ENCODE assay signal across 8 cellular contexts in genomic region chr1:155934933-155935590, GRCh38. TPM values are rescaled to one million over a fixed set of nuclear protein-coding genes. Genes with fewer than 3 reads are reported as not detected.
DNase-seq lines count a peak whose midpoint lies in the region; ATAC-seq and TF ChIP-seq lines count a peak whose summit lies in the region.

No MANE protein-coding gene starts in this region.

- H3K4me1 ChIP-seq in BE2C (peaks cover under 1% of the 10 kb centered on the region), Loucy (ENCODE audit: insufficient read depth, low read length, poor library complexity, severe bottlenecking) (peaks cover 28% of the 10 kb centered on the region), body of pancreas (peaks cover 49% of the 10 kb centered on the region)

- no peaks in the 10 kb centered on the region for H3F3A ChIP-seq in Loucy (ENCODE audit: low read depth)

- no peak for TF ChIP-seq CTCF in BE2C (IDR thresholded peaks at IDR 0.05; ENCODE audit: low read depth, low read length)
- TF ChIP-seq CTCF in Loucy (conservative IDR thresholded peaks at IDR 0.05; ENCODE audit: low read length), result no peak
- no peak for TF ChIP-seq CTCF in body of pancreas (IDR thresholded peaks at IDR 0.05)
- no peak for TF ChIP-seq CTCF in GM20000 (IDR thresholded peaks at IDR 0.05; ENCODE audit: extremely low read depth, missing control alignments)

- no peak for DNase-seq in BE2C
- DNase-seq in body of pancreas, result no peak
- peak; percentile 67 for DNase-seq in mesenteric fat pad (ENCODE audit: low spot score)
- no peak for DNase-seq in activated gamma-delta T cell (lab: John Stamatoyannopoulos, UW)
- DNase-seq in GM20000 (ENCODE audit: low spot score), result no peak
- no peak for DNase-seq in NCI-H1436 treated with DMSO at 0.1 percent for 48 hours (lab: John Stamatoyannopoulos, UW)
- DNase-seq in mucosa of gallbladder (ENCODE audit: low spot score), result no peak

- no peaks in the 10 kb centered on the region for H3K9me2 ChIP-seq in Loucy (replicated peaks; ENCODE audit: low read depth, low read length)

- intact Hi-C loops in body of pancreas (cut with DNase I), result no loop called here

- H3K4me3 ChIP-seq in BE2C (ENCODE audit: low read depth, low read length), result peak overlapping the region; percentile 100
- peak overlapping the region; percentile 94 for H3K4me3 ChIP-seq in Loucy (ENCODE audit: low read length, poor library complexity, severe bottlenecking)
- peak overlapping the region; percentile 53 to 83 for H3K4me3 ChIP-seq in body of pancreas

- H3K27me3 ChIP-seq in BE2C (no peaks in the 10 kb centered on the region), Loucy (ENCODE audit: insufficient read depth, low read length, poor library complexity, severe bottlenecking) (no peaks in the 10 kb centered on the region), body of pancreas (no peaks in the 10 kb centered on the region)

- WGBS in body of pancreas, 2 donors, result 78 to 80% methylated on average over 24 of the region's 24 CpGs

- H3K9ac ChIP-seq in Loucy (ENCODE audit: low read depth, low read length, poor library complexity, severe bottlenecking), result peak overlapping the region; percentile 97

- H2AFZ ChIP-seq in Loucy (ENCODE audit: low read length), result peak overlapping the region; percentile 62

- H4K20me1 ChIP-seq in Loucy (ENCODE audit: insufficient read depth, low read length, poor library complexity, severe bottlenecking), result peaks cover 40% of the 10 kb centered on the region

- H3K9me3 ChIP-seq in BE2C, result no peaks in the 10 kb centered on the region
- no peaks in the 10 kb centered on the region for H3K9me3 ChIP-seq in Loucy (ENCODE audit: insufficient read depth, low read depth, low read length)
- H3K9me3 ChIP-seq in body of pancreas, result no peaks in the 10 kb centered on the region

- H3K79me2 ChIP-seq in Loucy (ENCODE audit: insufficient read depth, low read length), result peaks cover 41% of the 10 kb centered on the region

- ATAC-seq in body of pancreas, result no peak

- peaks cover 37% of the 10 kb centered on the region for H3K36me3 ChIP-seq in BE2C
- no peaks in the 10 kb centered on the region; the same call in none of the 2 replicates for H3K36me3 ChIP-seq in Loucy (ENCODE audit: insufficient read depth, low read length)
- no peaks in the 10 kb centered on the region for H3K36me3 ChIP-seq in body of pancreas (replicated peaks in 1 of 2; ENCODE audit: insufficient read depth in 1 of 2, low read depth in 2 of 2)

- no peak for TF ChIP-seq POLR2A in body of pancreas (IDR thresholded peaks at IDR 0.05)

- H3K4me2 ChIP-seq in Loucy (ENCODE audit: low read depth, low read length, poor library complexity, severe bottlenecking), result peak overlapping the region; percentile 82

- H3K27ac ChIP-seq in body of pancreas, result peak overlapping the region; percentile 80 to 88 (median 86)

RNA-seq across cellular contexts. Expression of gene KHDC4, which starts 0.8 kb away (rescaled TPM):
- polyA plus RNA-seq in BE2C (2012; ENCODE audit: insufficient read depth, insufficient read length, low read depth), result 44.7 TPM
- total RNA-seq in body of pancreas (10 to 100 TPM; 32.7 to 40.5 TPM), mesenteric fat pad (30.7 TPM), mucosa of gallbladder (44.5 TPM)

RNA-seq across cellular contexts. Expression of gene RXFP4, which starts 6.4 kb away (rescaled TPM):
- polyA plus RNA-seq in BE2C (2012; ENCODE audit: insufficient read depth, insufficient read length, low read depth), result 2.1 TPM
- total RNA-seq in body of pancreas (under 1 TPM in 1 of 2 donors, not detected in 1; 0.26 TPM), mesenteric fat pad (not detected), mucosa of gallbladder (not detected)

RNA-seq across cellular contexts. Expression of gene RIT1, which starts 23.9 kb away (rescaled TPM):
- 9.3 TPM for polyA plus RNA-seq in BE2C (2012; ENCODE audit: insufficient read depth, insufficient read length, low read depth)
- total RNA-seq in body of pancreas, result 10 to 100 TPM in 1 of 2 donors, 1 to 10 TPM in 1; 6.9 to 16.1 TPM
- 31.8 TPM for total RNA-seq in mesenteric fat pad
- 38.9 TPM for total RNA-seq in mucosa of gallbladder

RNA-seq across cellular contexts. Expression of gene ARHGEF2, which starts 43.3 kb away (rescaled TPM):
- 293 TPM for polyA plus RNA-seq in BE2C (2012; ENCODE audit: insufficient read depth, insufficient read length, low read depth)
- total RNA-seq in body of pancreas (10 to 100 TPM; 31.9 to 32.6 TPM), mesenteric fat pad (150 TPM), mucosa of gallbladder (142 TPM)
